Comparison of ENCODE assay signal across 15 cellular contexts in genomic region chr14:76305474-76305826, GRCh38.
DNase-seq lines count a peak whose midpoint lies in the region; ATAC-seq and TF ChIP-seq lines count a peak whose summit lies in the region.
"Had no signal": no experiment of that assay in that cellular context is flagged by ENCODE, and none has a peak within 500 bp of the region (broad histone marks: within the 10 kb centered on the region; RNA-seq: fewer than 3 reads in every experiment).

No MANE protein-coding gene starts in this region.

- peaks cover 19% of the 10 kb centered on the region for H3K4me1 Mint-ChIP-seq in progenitor cell of endocrine pancreas (ENCODE audit: low read depth)
- H3K4me1 Mint-ChIP-seq: B cell had no signal

- H3K79me2 ChIP-seq in hepatocyte: no peaks in the 10 kb centered on the region

- H3K36me3 ChIP-seq in right atrium auricular region (no peaks in the 10 kb centered on the region), left ventricle myocardium inferior (no peaks in the 10 kb centered on the region), body of pancreas (replicated peaks in 1 of 2; ENCODE audit: insufficient read depth in 1 of 2, low read depth in 2 of 2) (no peaks in the 10 kb centered on the region), hepatocyte (replicated peaks; ENCODE audit: insufficient read depth, low read depth) (no peaks in the 10 kb centered on the region)

- H3K4me3 Mint-ChIP-seq in progenitor cell of endocrine pancreas (ENCODE audit: low read depth): no peak overlapping the region
- H3K4me3 Mint-ChIP-seq: B cell; CD4-positive, alpha-beta T cell had no signal

- no peaks in the 10 kb centered on the region for H3K27me3 ChIP-seq in right atrium auricular region
- no peaks in the 10 kb centered on the region for H3K27me3 ChIP-seq in left ventricle myocardium inferior (ENCODE audit: low read depth)
- H3K27me3 ChIP-seq in body of pancreas: no peaks in the 10 kb centered on the region
- peaks cover 13% of the 10 kb centered on the region for H3K27me3 ChIP-seq in hepatocyte

- no peaks in the 10 kb centered on the region for H3K9me3 Mint-ChIP-seq in progenitor cell of endocrine pancreas (ENCODE audit: low read depth)
- H3K9me3 Mint-ChIP-seq: CD4-positive, alpha-beta T cell had no signal

- no peak overlapping the region for H3K27ac ChIP-seq in right atrium auricular region
- no peak overlapping the region for H3K27ac ChIP-seq in left ventricle myocardium inferior (replicated peaks)
- peak overlapping the region; percentile 3 to 39 (median 30) for H3K27ac ChIP-seq in body of pancreas
- H3K27ac ChIP-seq in hepatocyte: no peak overlapping the region
- H3K27ac ChIP-seq: GM23248 had no signal

- H3K36me3 Mint-ChIP-seq in progenitor cell of endocrine pancreas (ENCODE audit: insufficient read depth): no peaks in the 10 kb centered on the region

- peaks cover 0 to 7% of the 10 kb centered on the region in 2 donors for H3K4me1 ChIP-seq in right atrium auricular region
- H3K4me1 ChIP-seq in left ventricle myocardium inferior: peaks cover 9% of the 10 kb centered on the region
- H3K4me1 ChIP-seq in body of pancreas: peaks cover 11% of the 10 kb centered on the region
- H3K4me1 ChIP-seq in hepatocyte (ENCODE audit: insufficient read depth): peaks cover 2% of the 10 kb centered on the region

- no peak for TF ChIP-seq CTCF in right atrium auricular region (IDR thresholded peaks at IDR 0.05)
- no peak for TF ChIP-seq CTCF in left ventricle myocardium inferior (IDR thresholded peaks at IDR 0.05; ENCODE audit: borderline replicate concordance)
- TF ChIP-seq CTCF in body of pancreas (IDR thresholded peaks at IDR 0.05): no peak
- no peak for TF ChIP-seq CTCF in progenitor cell of endocrine pancreas (IDR thresholded peaks at IDR 0.05; ENCODE audit: unreplicated experiment)
- no peak for TF ChIP-seq CTCF in hepatocyte (IDR thresholded peaks at IDR 0.05; ENCODE audit: poor library complexity)

- H3K27ac Mint-ChIP-seq in progenitor cell of endocrine pancreas: no peak overlapping the region
- H3K27ac Mint-ChIP-seq: B cell; CD4-positive, alpha-beta T cell had no signal

- no peaks in the 10 kb centered on the region for H3K9me2 ChIP-seq in hepatocyte (replicated peaks; ENCODE audit: insufficient read depth)

- WGBS in body of pancreas, 2 donors: 46 to 57% methylated on average over 4 to 6 of the region's 6 CpGs
- 73% methylated on average over 6 of the region's 6 CpGs for WGBS in hepatocyte (ENCODE audit: low lambda C conversion rate, missing lambda C conversion rate)

- H3K4me3 ChIP-seq in right atrium auricular region (no peak overlapping the region), left ventricle myocardium inferior (no peak overlapping the region), body of pancreas (no peak overlapping the region), hepatocyte (no peak overlapping the region)
- H3K4me3 ChIP-seq: GM23248 had no signal

- H3K27me3 Mint-ChIP-seq in progenitor cell of endocrine pancreas: peaks cover 18% of the 10 kb centered on the region

- H4K20me1 ChIP-seq in hepatocyte (ENCODE audit: insufficient read depth, poor library complexity, severe bottlenecking): no peaks in the 10 kb centered on the region

- no peak for TF ChIP-seq POLR2A in body of pancreas (IDR thresholded peaks at IDR 0.05)

- peak; percentile 47 for ATAC-seq in body of pancreas
- ATAC-seq in GM18873 (IDR thresholded peaks at IDR 0.05; ENCODE audit: low FRiP score, unreplicated experiment): no peak
- no peak for ATAC-seq in HG03457 (IDR thresholded peaks at IDR 0.05; ENCODE audit: unreplicated experiment)
- ATAC-seq: HepG2 had no signal

- no peak overlapping the region for H2AFZ ChIP-seq in hepatocyte
- H2AFZ ChIP-seq: GM23248 had no signal

- DNase-seq in right atrium auricular region (ENCODE audit: low spot score) (peak; percentile 38), left ventricle myocardium inferior (no peak), body of pancreas (peak; percentile 24 to 42 (median 40)), progenitor cell of endocrine pancreas (ENCODE audit: low spot score, unreplicated experiment) (peak; percentile 8), hepatocyte (ENCODE audit: low spot score) (no peak)
- DNase-seq: C1 segment of cervical spinal cord; CD4-positive, alpha-beta T cell; DND-41; GF-D8; GM23248; H7 had no signal

- intact Hi-C loops in left ventricle myocardium inferior (cut with micrococcal nuclease): no loop called here
- intact Hi-C loops in body of pancreas (cut with DNase I): no loop called here

- no peak overlapping the region for H3K4me2 ChIP-seq in hepatocyte

- H3K9me3 ChIP-seq in right atrium auricular region (no peaks in the 10 kb centered on the region), left ventricle myocardium inferior (replicated peaks) (no peaks in the 10 kb centered on the region), body of pancreas (no peaks in the 10 kb centered on the region), hepatocyte (ENCODE audit: low read depth) (no peaks in the 10 kb centered on the region)

Comparison
In these comparisons a context has a peak if more than half of its experiments do, and no peak if none do; other contexts are left out.
1. DNase-seq: peak in right atrium auricular region (single experiment), body of pancreas (4 of 4) and progenitor cell of endocrine pancreas (single experiment); none in left ventricle myocardium inferior (single experiment) and hepatocyte (single experiment).
2. H3K27ac ChIP-seq: peak in body of pancreas (4 of 4); none in right atrium auricular region (0 of 2), left ventricle myocardium inferior (single experiment) and hepatocyte (single experiment).